Comparison of ENCODE assay signal across 9 cellular contexts in genomic region chr11:124919836-124920755, GRCh38. TPM values are rescaled to one million over a fixed set of nuclear protein-coding genes. Genes with fewer than 3 reads are reported as not detected.
A peak's percentile ranks its signal among the peaks of the same experiment; 100 is the strongest.
DNase-seq lines count a peak whose midpoint lies in the region; ATAC-seq, FAIRE-seq and TF ChIP-seq lines count a peak whose summit lies in the region.
"Had no signal": no experiment of that assay in that cellular context is flagged by ENCODE, and none has a peak within 500 bp of the region (broad histone marks: within the 10 kb centered on the region; RNA-seq: fewer than 3 reads in every experiment).

No MANE protein-coding gene starts in this region.

- H3K56ac ChIP-seq in mesendoderm (ENCODE audit: low read length), result peak overlapping the region; percentile 56

- TF ChIP-seq EP300 in suprapubic skin (IDR thresholded peaks at IDR 0.05), result no peak

- H3K79me2 ChIP-seq in mesendoderm (ENCODE audit: control insufficient read depth, insufficient read depth, low read length), result no peaks in the 10 kb centered on the region

- no peak overlapping the region for H3K27ac ChIP-seq in mesendoderm (ENCODE audit: low read depth, low read length)
- no peak overlapping the region for H3K27ac ChIP-seq in suprapubic skin

- no peak overlapping the region for H2AK5ac ChIP-seq in mesendoderm (ENCODE audit: low read length)

- TF ChIP-seq CTCF in brain (conservative IDR thresholded peaks at IDR 0.05) (no peak), suprapubic skin (IDR thresholded peaks at IDR 0.05) (no peak)

- H2BK120ac ChIP-seq in mesendoderm (ENCODE audit: low read depth, low read length), result no peak overlapping the region

- no peak overlapping the region for H2BK5ac ChIP-seq in mesendoderm (ENCODE audit: low read length)

- H3K36me3 ChIP-seq in mesendoderm (ENCODE audit: control insufficient read depth, insufficient read depth, low read length) (no peaks in the 10 kb centered on the region), suprapubic skin (no peaks in the 10 kb centered on the region)

- no peaks in the 10 kb centered on the region for H3K79me1 ChIP-seq in mesendoderm (ENCODE audit: low read length)

- H3K4ac ChIP-seq in mesendoderm (ENCODE audit: low read depth, low read length), result no peak overlapping the region

- ATAC-seq in activated T-cell treated with anti-CD3 and anti-CD28 coated beads, Interleukin-2, amount 50 U/mL, for 4 hours, result no peak
- no peak for ATAC-seq in HG03460 (IDR thresholded peaks at IDR 0.05; ENCODE audit: unreplicated experiment)
- ATAC-seq in HG03457 (IDR thresholded peaks at IDR 0.05; ENCODE audit: unreplicated experiment), result no peak

- no peak overlapping the region for H4K8ac ChIP-seq in mesendoderm (ENCODE audit: low read depth, low read length)

- H3K27me3 ChIP-seq in mesendoderm (ENCODE audit: insufficient read depth, low read length, poor library complexity) (no peaks in the 10 kb centered on the region), suprapubic skin (peaks cover 5% of the 10 kb centered on the region)

- peak overlapping the region; percentile 32 for H3K9ac ChIP-seq in mesendoderm (ENCODE audit: low read length)

- H3K18ac ChIP-seq in mesendoderm (ENCODE audit: low read length), result no peak overlapping the region

- FAIRE-seq in GM19239 (lab: Jason Lieb, UNC), result no peak

- DNase-seq in activated T-cell treated with anti-CD3 and anti-CD28 coated beads, Interleukin-2, amount 50 U/mL, for 24 hours, result no peak
- no peak for DNase-seq in activated T-cell treated with anti-CD3 and anti-CD28 coated beads, Interleukin-2, amount 50 U/mL, for 4 hours
- DNase-seq in mesendoderm (no peak), suprapubic skin (ENCODE audit: low spot score in 2 of 2) (peak in 1 of 2 donors; percentile 34), GM19239 (ENCODE audit: insufficient read length, low spot score) (no peak)

- no peak overlapping the region for H3K23ac ChIP-seq in mesendoderm (ENCODE audit: low read length)

- no peaks in the 10 kb centered on the region for H3K9me3 ChIP-seq in suprapubic skin

- no peaks in the 10 kb centered on the region for H3K36me3 Mint-ChIP-seq in activated T-cell treated with anti-CD3 and anti-CD28 coated beads, Interleukin-2, amount 50 U/mL, for 24 hours (ENCODE audit: low read depth)
- no peaks in the 10 kb centered on the region for H3K36me3 Mint-ChIP-seq in activated T-cell treated with anti-CD3 and anti-CD28 coated beads, Interleukin-2, amount 50 U/mL, for 4 hours (ENCODE audit: insufficient read depth)
- H3K36me3 Mint-ChIP-seq in brain, result no peaks in the 10 kb centered on the region

- peak overlapping the region; percentile 67 for H3K27ac Mint-ChIP-seq in activated T-cell treated with anti-CD3 and anti-CD28 coated beads, Interleukin-2, amount 50 U/mL, for 24 hours
- peak overlapping the region; percentile 26 to 86 (median 68) for H3K27ac Mint-ChIP-seq in brain

- no peaks in the 10 kb centered on the region for H3K9me3 Mint-ChIP-seq in activated T-cell treated with anti-CD3 and anti-CD28 coated beads, Interleukin-2, amount 50 U/mL, for 24 hours
- H3K9me3 Mint-ChIP-seq in activated T-cell treated with anti-CD3 and anti-CD28 coated beads, Interleukin-2, amount 50 U/mL, for 4 hours, result no peaks in the 10 kb centered on the region
- H3K9me3 Mint-ChIP-seq in brain, result peaks cover 2 to 21% (median 13%) of the 10 kb centered on the region in 5 experiments

- no CpG with 5 or more reads among the region's 8 CpGs for WGBS in mesendoderm (ENCODE audit: extremely low coverage, insufficient coverage, low lambda C conversion rate)
- 83% methylated on average over 8 of the region's 8 CpGs for WGBS in suprapubic skin

- H3K4me3 Mint-ChIP-seq in activated T-cell treated with anti-CD3 and anti-CD28 coated beads, Interleukin-2, amount 50 U/mL, for 24 hours, result peak overlapping the region; percentile 42
- no peak overlapping the region for H3K4me3 Mint-ChIP-seq in activated T-cell treated with anti-CD3 and anti-CD28 coated beads, Interleukin-2, amount 50 U/mL, for 4 hours
- H3K4me3 Mint-ChIP-seq in brain, result peak overlapping the region; percentile 50 to 79 (median 75)

- no peak for TF ChIP-seq POLR2A in suprapubic skin (IDR thresholded peaks at IDR 0.05)

- no peak overlapping the region for H2BK15ac ChIP-seq in mesendoderm (replicated peaks; ENCODE audit: low read depth)

- H3K4me1 Mint-ChIP-seq in activated T-cell treated with anti-CD3 and anti-CD28 coated beads, Interleukin-2, amount 50 U/mL, for 24 hours (ENCODE audit: low read depth), result peaks cover 17% of the 10 kb centered on the region
- H3K4me1 Mint-ChIP-seq in activated T-cell treated with anti-CD3 and anti-CD28 coated beads, Interleukin-2, amount 50 U/mL, for 4 hours (ENCODE audit: low read depth), result peaks cover 16% of the 10 kb centered on the region
- peaks cover 34% of the 10 kb centered on the region for H3K4me1 Mint-ChIP-seq in brain

- no peak overlapping the region for H3K4me3 ChIP-seq in mesendoderm (ENCODE audit: low read length)
- peak overlapping the region; percentile 52 for H3K4me3 ChIP-seq in suprapubic skin

- H3K4me2 ChIP-seq in mesendoderm (ENCODE audit: low read length), result peak overlapping the region; percentile 25

- H3K4me1 ChIP-seq in mesendoderm (ENCODE audit: control insufficient read depth, low read depth, low read length) (peaks cover 4% of the 10 kb centered on the region), suprapubic skin (peaks cover 8% of the 10 kb centered on the region)

- no peaks in the 10 kb centered on the region for H3K27me3 Mint-ChIP-seq in activated T-cell treated with anti-CD3 and anti-CD28 coated beads, Interleukin-2, amount 50 U/mL, for 24 hours
- peaks cover under 1% of the 10 kb centered on the region for H3K27me3 Mint-ChIP-seq in activated T-cell treated with anti-CD3 and anti-CD28 coated beads, Interleukin-2, amount 50 U/mL, for 4 hours (ENCODE audit: low read depth)
- H3K27me3 Mint-ChIP-seq in brain, result peaks cover 27% of the 10 kb centered on the region

- H4K5ac ChIP-seq in mesendoderm (ENCODE audit: low read length), result peak overlapping the region; percentile 59

RNA-seq across cellular contexts. Expression of gene HEPN1, which starts 1.0 kb away (rescaled TPM):
- not detected for total RNA-seq in activated T-cell treated with anti-CD3 and anti-CD28 coated beads, Interleukin-2, amount 50 U/mL, for 4 hours
- polyA plus RNA-seq in brain (ENCODE audit: insufficient read depth, low read depth, low replicate concordance), result not detected
- not detected for polyA plus RNA-seq in mesendoderm (2013, experiment 1 of 2)
- not detected for polyA plus RNA-seq in mesendoderm (2013, experiment 2 of 2)
- not detected for total RNA-seq in suprapubic skin
- total RNA-seq: T-helper 2 cell treated with Interferon-gamma antibody and Interleukin-4, amounts not matched to agents 100 ng/mL and 5 ng/mL, for 36 hours had no signal

RNA-seq across cellular contexts. Expression of gene HEPACAM, which starts 15.8 kb away (rescaled TPM):
- not detected for total RNA-seq in activated T-cell treated with anti-CD3 and anti-CD28 coated beads, Interleukin-2, amount 50 U/mL, for 4 hours
- 66.5 TPM for polyA plus RNA-seq in brain (ENCODE audit: insufficient read depth, low read depth, low replicate concordance)
- polyA plus RNA-seq in mesendoderm (2013, experiment 1 of 2), result not detected
- polyA plus RNA-seq in mesendoderm (2013, experiment 2 of 2), result 0.01 TPM
- total RNA-seq in suprapubic skin, result 1 to 10 TPM in 1 of 4 donors, under 1 TPM in 2, not detected in 1; 0.72 to 1.4 (median 0.89) TPM
- total RNA-seq: T-helper 2 cell treated with Interferon-gamma antibody and Interleukin-4, amounts not matched to agents 100 ng/mL and 5 ng/mL, for 36 hours had no signal

RNA-seq across cellular contexts. Expression of gene ROBO4, which starts 22.4 kb away (rescaled TPM):
- total RNA-seq in activated T-cell treated with anti-CD3 and anti-CD28 coated beads, Interleukin-2, amount 50 U/mL, for 4 hours, result not detected
- polyA plus RNA-seq in brain (ENCODE audit: insufficient read depth, low read depth, low replicate concordance), result 7.4 TPM
- polyA plus RNA-seq in mesendoderm (2013, experiment 1 of 2), result not detected
- polyA plus RNA-seq in mesendoderm (2013, experiment 2 of 2), result not detected
- 10 to 100 TPM in 2 of 4 donors, 1 to 10 TPM in 2; 2.5 to 18.7 (median 9.6) TPM for total RNA-seq in suprapubic skin

RNA-seq across cellular contexts. Expression of gene CCDC15, which starts 33.9 kb away (rescaled TPM):
- total RNA-seq in activated T-cell treated with anti-CD3 and anti-CD28 coated beads, Interleukin-2, amount 50 U/mL, for 4 hours, result 1 to 10 TPM; 1.4 to 1.6 (median 1.4) TPM
- polyA plus RNA-seq in brain (ENCODE audit: insufficient read depth, low read depth, low replicate concordance), result 2.3 TPM
- 2.8 TPM for polyA plus RNA-seq in mesendoderm (2013, experiment 1 of 2)
- polyA plus RNA-seq in mesendoderm (2013, experiment 2 of 2), result 2.9 TPM
- total RNA-seq in suprapubic skin, result 10 to 100 TPM in 1 of 4 donors, 1 to 10 TPM in 3; 2.0 to 11.5 (median 3.8) TPM

RNA-seq across cellular contexts. Expression of gene ROBO3, which starts 54.9 kb away (rescaled TPM):
- 10 to 100 TPM in 2 of 3 donors, 1 to 10 TPM in 1; 9.7 to 11.6 (median 10.4) TPM for total RNA-seq in activated T-cell treated with anti-CD3 and anti-CD28 coated beads, Interleukin-2, amount 50 U/mL, for 4 hours
- polyA plus RNA-seq in brain (ENCODE audit: insufficient read depth, low read depth, low replicate concordance), result 7.5 TPM
- polyA plus RNA-seq in mesendoderm (2013, experiment 1 of 2), result 7.8 TPM
- polyA plus RNA-seq in mesendoderm (2013, experiment 2 of 2), result 7.7 TPM
- total RNA-seq in suprapubic skin, result 1 to 10 TPM; 1.9 to 6.8 (median 3.6) TPM
